7 cellular contexts compared by ENCODE assay signal in the genomic region with DNA sequence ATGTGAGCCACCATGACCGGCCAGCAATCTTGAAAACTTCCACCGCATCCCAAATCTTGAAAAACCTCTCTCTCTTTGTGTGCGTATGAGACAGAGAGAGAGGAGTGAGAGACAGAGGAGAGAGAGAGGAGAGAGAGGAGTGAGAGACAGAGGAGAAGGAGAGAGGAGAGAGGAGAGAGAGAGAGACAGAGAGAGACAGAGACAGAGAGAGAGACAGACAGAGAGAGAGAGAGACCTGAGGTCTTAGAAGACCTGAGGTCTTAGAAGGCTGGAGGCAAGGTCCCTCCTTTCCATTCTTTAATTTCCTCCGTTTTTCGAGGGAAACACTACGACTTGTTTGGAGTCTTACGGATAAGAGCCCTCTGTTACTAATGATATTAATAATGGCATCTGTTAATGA. TPM values are rescaled to one million over a fixed set of nuclear protein-coding genes. Genes with fewer than 3 reads are reported as not detected.
DNase-seq lines count a peak whose midpoint lies in the region; ATAC-seq, FAIRE-seq and TF ChIP-seq lines count a peak whose summit lies in the region.

No MANE protein-coding gene starts in this region.

- H3K9me3 ChIP-seq in T-helper 17 cell (ENCODE audit: control insufficient read depth, low read length, poor library complexity, severe bottlenecking) (no peaks in the 10 kb centered on the region), heart left ventricle (no peaks in the 10 kb centered on the region)

- H3K4me2 ChIP-seq in GM23338: peak overlapping the region; percentile 3; the same call in 1 of the 2 replicates

- H3K36me3 ChIP-seq in GM23338 (ENCODE audit: insufficient read depth): no peaks in the 10 kb centered on the region
- H3K36me3 ChIP-seq in heart left ventricle: no peaks in the 10 kb centered on the region

- DNase-seq in GM23338 (ENCODE audit: low spot score) (no peak), T-helper 17 cell (no peak), heart left ventricle (no peak), DMS53 treated with DMSO at 0.1 percent for 48 hours (lab: John Stamatoyannopoulos, UW; ENCODE audit: unreplicated experiment) (no peak), NCI-H345 treated with DMSO at 0.1 percent for 48 hours (lab: John Stamatoyannopoulos, UW; ENCODE audit: unreplicated experiment) (no peak), urothelium cell line (ENCODE audit: low spot score) (no peak)
- DNase-seq in stimulated activated effector memory CD8-positive, alpha-beta T cell treated with anti-CD3 and anti-CD28 coated beads, Interleukin-12 subunit alpha, Interleukin-12 subunit beta, amount 100 ng/mL, for 72 hours (ENCODE audit: low spot score in 2 of 2): no peak

- H3K27me3 ChIP-seq in GM23338 (ENCODE audit: insufficient read depth): no peaks in the 10 kb centered on the region
- H3K27me3 ChIP-seq in heart left ventricle: no peaks in the 10 kb centered on the region

- intact Hi-C loops in heart left ventricle (cut with DNase I): loop anchor here in 3 of 10 donors (5.0 to 10.0 kb wide), 3 partner anchors 45 to 587 kb away; no protein-coding TSS in a partner anchor

- no peaks in the 10 kb centered on the region for H3K79me2 ChIP-seq in GM23338 (replicated peaks; ENCODE audit: insufficient read depth)

- TF ChIP-seq POLR2A in heart left ventricle (IDR thresholded peaks at IDR 0.05): no peak

- H3K4me3 ChIP-seq in GM23338: no peak overlapping the region
- peak overlapping the region in 10 of 12 donors; percentile 10 to 54 (median 40) for H3K4me3 ChIP-seq in heart left ventricle

- ATAC-seq in GM23338 (no peak), T-helper 17 cell (peak; percentile 6), heart left ventricle (peak in 2 of 4 donors; percentile 10 to 13)
- no peak for ATAC-seq in stimulated activated effector memory CD8-positive, alpha-beta T cell treated with anti-CD3 and anti-CD28 coated beads, Interleukin-12 subunit alpha, Interleukin-12 subunit beta, amount 100 ng/mL, for 72 hours

- H4K20me1 ChIP-seq in GM23338 (replicated peaks; ENCODE audit: insufficient read depth): no peaks in the 10 kb centered on the region

- H3K27ac ChIP-seq in GM23338 (ENCODE audit: low read depth) (no peak overlapping the region), heart left ventricle (peak overlapping the region in 3 of 12 donors; percentile 39 to 60 (median 60))

- H2AFZ ChIP-seq in GM23338: no peak overlapping the region; the same call in 1 of the 2 replicates

- H3K9me3 Mint-ChIP-seq in GM23338: no peaks in the 10 kb centered on the region
- no peaks in the 10 kb centered on the region for H3K9me3 Mint-ChIP-seq in stimulated activated effector memory CD8-positive, alpha-beta T cell treated with anti-CD3 and anti-CD28 coated beads, Interleukin-12 subunit alpha, Interleukin-12 subunit beta, amount 100 ng/mL, for 72 hours

- no peak for TF ChIP-seq CTCF in GM23338 (conservative IDR thresholded peaks at IDR 0.05; ENCODE audit: low read depth in 2 of 2)
- no peak for TF ChIP-seq CTCF in heart left ventricle (IDR thresholded peaks at IDR 0.05)

- H3K4me1 ChIP-seq in GM23338 (ENCODE audit: insufficient read depth): no peaks in the 10 kb centered on the region
- H3K4me1 ChIP-seq in heart left ventricle: peaks cover 0 to 16% (median 4%) of the 10 kb centered on the region in 12 donors

- no peak overlapping the region for H3K27ac Mint-ChIP-seq in GM23338
- peak overlapping the region; percentile 86 for H3K27ac Mint-ChIP-seq in T-helper 17 cell
- peak overlapping the region; percentile 41 for H3K27ac Mint-ChIP-seq in stimulated activated effector memory CD8-positive, alpha-beta T cell treated with anti-CD3 and anti-CD28 coated beads, Interleukin-12 subunit alpha, Interleukin-12 subunit beta, amount 100 ng/mL, for 72 hours

- no peaks in the 10 kb centered on the region for H3K9me2 ChIP-seq in GM23338 (ENCODE audit: insufficient read depth)

- peaks cover 7% of the 10 kb centered on the region for H3K27me3 Mint-ChIP-seq in GM23338 (ENCODE audit: insufficient read depth, low read depth, poor library complexity)
- no peaks in the 10 kb centered on the region for H3K27me3 Mint-ChIP-seq in T-helper 17 cell

- FAIRE-seq in urothelium cell line (lab: Jason Lieb, UNC): no peak

- 32 to 39% (median 33%) methylated on average over 7 of the region's 7 CpGs for WGBS in heart left ventricle, 4 donors

- no peaks in the 10 kb centered on the region for H3K36me3 Mint-ChIP-seq in GM23338 (ENCODE audit: low read depth)
- H3K36me3 Mint-ChIP-seq in T-helper 17 cell (ENCODE audit: low read depth): no peaks in the 10 kb centered on the region
- H3K36me3 Mint-ChIP-seq in stimulated activated effector memory CD8-positive, alpha-beta T cell treated with anti-CD3 and anti-CD28 coated beads, Interleukin-12 subunit alpha, Interleukin-12 subunit beta, amount 100 ng/mL, for 72 hours: no peaks in the 10 kb centered on the region

- H3K4me3 Mint-ChIP-seq in GM23338 (no peak overlapping the region), T-helper 17 cell (peak overlapping the region; percentile 45)
- H3K4me3 Mint-ChIP-seq in stimulated activated effector memory CD8-positive, alpha-beta T cell treated with anti-CD3 and anti-CD28 coated beads, Interleukin-12 subunit alpha, Interleukin-12 subunit beta, amount 100 ng/mL, for 72 hours: peak overlapping the region; percentile 44

- H3K4me1 Mint-ChIP-seq in GM23338 (peaks cover 2% of the 10 kb centered on the region; the same call in 2 of the 3 replicates), T-helper 17 cell (peaks cover 11% of the 10 kb centered on the region)
- peaks cover 20% of the 10 kb centered on the region for H3K4me1 Mint-ChIP-seq in stimulated activated effector memory CD8-positive, alpha-beta T cell treated with anti-CD3 and anti-CD28 coated beads, Interleukin-12 subunit alpha, Interleukin-12 subunit beta, amount 100 ng/mL, for 72 hours

- no peaks in the 10 kb centered on the region for H3F3A ChIP-seq in GM23338 (replicated peaks; ENCODE audit: low read depth)

TF ChIP-seq in GM23338, 12 proteins besides CTCF, POLR2A, EP300 and RAD21 (continues in another document):
- TF ChIP-seq, protein P1, sequence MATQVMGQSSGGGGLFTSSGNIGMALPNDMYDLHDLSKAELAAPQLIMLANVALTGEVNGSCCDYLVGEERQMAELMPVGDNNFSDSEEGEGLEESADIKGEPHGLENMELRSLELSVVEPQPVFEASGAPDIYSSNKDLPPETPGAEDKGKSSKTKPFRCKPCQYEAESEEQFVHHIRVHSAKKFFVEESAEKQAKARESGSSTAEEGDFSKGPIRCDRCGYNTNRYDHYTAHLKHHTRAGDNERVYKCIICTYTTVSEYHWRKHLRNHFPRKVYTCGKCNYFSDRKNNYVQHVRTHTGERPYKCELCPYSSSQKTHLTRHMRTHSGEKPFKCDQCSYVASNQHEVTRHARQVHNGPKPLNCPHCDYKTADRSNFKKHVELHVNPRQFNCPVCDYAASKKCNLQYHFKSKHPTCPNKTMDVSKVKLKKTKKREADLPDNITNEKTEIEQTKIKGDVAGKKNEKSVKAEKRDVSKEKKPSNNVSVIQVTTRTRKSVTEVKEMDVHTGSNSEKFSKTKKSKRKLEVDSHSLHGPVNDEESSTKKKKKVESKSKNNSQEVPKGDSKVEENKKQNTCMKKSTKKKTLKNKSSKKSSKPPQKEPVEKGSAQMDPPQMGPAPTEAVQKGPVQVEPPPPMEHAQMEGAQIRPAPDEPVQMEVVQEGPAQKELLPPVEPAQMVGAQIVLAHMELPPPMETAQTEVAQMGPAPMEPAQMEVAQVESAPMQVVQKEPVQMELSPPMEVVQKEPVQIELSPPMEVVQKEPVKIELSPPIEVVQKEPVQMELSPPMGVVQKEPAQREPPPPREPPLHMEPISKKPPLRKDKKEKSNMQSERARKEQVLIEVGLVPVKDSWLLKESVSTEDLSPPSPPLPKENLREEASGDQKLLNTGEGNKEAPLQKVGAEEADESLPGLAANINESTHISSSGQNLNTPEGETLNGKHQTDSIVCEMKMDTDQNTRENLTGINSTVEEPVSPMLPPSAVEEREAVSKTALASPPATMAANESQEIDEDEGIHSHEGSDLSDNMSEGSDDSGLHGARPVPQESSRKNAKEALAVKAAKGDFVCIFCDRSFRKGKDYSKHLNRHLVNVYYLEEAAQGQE (IDR thresholded peaks at IDR 0.05; ENCODE audit: unreplicated experiment): no peak
- TF ChIP-seq NANOG (IDR thresholded peaks at IDR 0.05; ENCODE audit: borderline replicate concordance): no peak
- no peak for TF ChIP-seq JUNB (IDR thresholded peaks at IDR 0.05; ENCODE audit: unreplicated experiment)
- TF ChIP-seq ETS1 (IDR thresholded peaks at IDR 0.05): no peak
- TF ChIP-seq POLR2AphosphoS5 (IDR thresholded peaks at IDR 0.05; ENCODE audit: low read depth): no peak

RNA-seq across cellular contexts. Expression of gene TMEM40, which starts 39.5 kb away (rescaled TPM):
- 0.14 TPM in 1 of 2 replicates, not detected in the other for total RNA-seq in GM23338 (2014; rRNA removed; shearing (Covaris generic))
- polyA plus RNA-seq in GM23338 (2016; fragmentation: Nextera tagmentation; extraction: Ambion mirVana) (0.48 and 0.56 TPM in 2 replicates), heart left ventricle (10 to 100 TPM in 1 of 2 donors, under 1 TPM in 1; 0.82 to 10.5 TPM)
- total RNA-seq in T-helper 17 cell (10 to 100 TPM in 1 of 2 donors, 1 to 10 TPM in 1; 2.8 to 54.0 TPM), heart left ventricle (1 to 10 TPM in 7 of 9 donors, under 1 TPM in 1, not detected in 1; 0.95 to 4.2 (median 2.9) TPM)

RNA-seq across cellular contexts. Expression of gene RAF1, which starts 55.6 kb away (rescaled TPM):
- 123 and 135 TPM in 2 replicates for total RNA-seq in GM23338 (2014; rRNA removed; shearing (Covaris generic))
- 35.6 and 39.5 TPM in 2 replicates for polyA plus RNA-seq in GM23338 (2016; fragmentation: Nextera tagmentation; extraction: Ambion mirVana)
- 100 to 1,000 TPM; 115 to 123 TPM for total RNA-seq in T-helper 17 cell
- 100 to 1,000 TPM in 8 of 9 donors, 10 to 100 TPM in 1; 99.2 to 197 (median 135) TPM for total RNA-seq in heart left ventricle
- polyA plus RNA-seq in heart left ventricle: 100 to 1,000 TPM in 1 of 2 donors, 10 to 100 TPM in 1; 62.7 to 159 TPM
